In genomic region chr22:45708145-45708544, GRCh38 we compare ENCODE assay signal across 1 cellular context.
TF ChIP-seq lines count a peak whose summit lies in the region.

No MANE protein-coding gene starts in this region.

TF ChIP-seq in A549, 52 proteins besides CTCF, POLR2A, EP300 and RAD21 (continued from another document):
- TF ChIP-seq CEBPB (IDR thresholded peaks at IDR 0.05) (no peak), CBX8 (IDR thresholded peaks at IDR 0.05) (no peak), CHD2 (IDR thresholded peaks at IDR 0.05; ENCODE audit: low read length, partially characterized antibody) (no peak), BHLHE40 (IDR thresholded peaks at IDR 0.05; ENCODE audit: low read depth, low read length) (no peak), ZC3H11A (IDR thresholded peaks at IDR 0.05) (no peak), HOXB13 (CRISPR knock-in tag; IDR thresholded peaks at IDR 0.05; ENCODE audit: low read depth) (no peak), ZSCAN20 (CRISPR knock-in tag; IDR thresholded peaks at IDR 0.05) (no peak), RNF2 (IDR thresholded peaks at IDR 0.05; ENCODE audit: borderline replicate concordance, low read depth) (no peak)
